In the genomic region with DNA sequence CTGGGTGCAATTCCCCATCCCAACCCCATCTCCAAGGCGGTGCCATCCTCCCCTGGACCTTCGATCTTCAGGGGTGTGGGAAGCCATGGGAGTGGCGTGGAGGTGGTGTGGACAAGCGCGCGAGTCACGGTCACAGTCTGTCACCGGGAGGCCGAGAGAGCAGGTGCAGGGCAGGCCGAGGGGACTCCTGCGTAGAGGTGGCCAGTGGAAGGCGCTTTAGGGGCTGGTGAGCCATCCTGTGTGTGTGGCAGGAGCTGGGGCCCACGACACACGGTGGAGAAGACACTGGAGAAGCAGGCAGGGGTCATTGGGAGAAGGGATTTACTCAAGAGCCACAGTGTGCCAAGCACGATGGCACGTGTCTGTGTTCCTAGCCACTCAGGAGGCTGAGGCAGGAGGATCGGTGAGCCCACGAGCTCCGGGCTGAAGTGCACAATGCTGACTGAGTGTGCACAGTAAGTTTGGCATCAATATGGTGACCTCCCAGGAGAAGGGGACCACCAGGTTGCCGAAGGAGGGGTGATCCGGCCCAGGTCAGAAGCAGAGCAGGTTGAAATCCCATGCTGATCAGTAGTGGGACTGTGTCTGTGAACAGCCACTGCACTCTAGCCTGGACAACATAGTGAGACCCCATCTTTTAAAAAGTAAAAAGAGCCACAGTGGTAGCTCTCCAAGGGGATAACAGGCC, we compare ENCODE assay signal across 16 cellular contexts.
"Had no signal": no experiment of that assay in that cellular context is flagged by ENCODE, and none has a peak within 500 bp of the region (broad histone marks: within the 10 kb centered on the region; RNA-seq: fewer than 3 reads in every experiment).

No MANE protein-coding gene starts in this region.

- H3K4me1 Mint-ChIP-seq: naive thymus-derived CD4-positive, alpha-beta T cell had no signal

- H3K4me2 ChIP-seq: hepatocyte had no signal

- H2AFZ ChIP-seq: hepatocyte had no signal

- H3K79me2 ChIP-seq: hepatocyte had no signal

- H3K27ac Mint-ChIP-seq: type B pancreatic cell had no signal

- H3K4me3 ChIP-seq: esophagus muscularis mucosa, gastrocnemius medialis, hepatocyte, right atrium auricular region, sigmoid colon, skin epidermis had no signal

- H3K27me3 Mint-ChIP-seq: type B pancreatic cell had no signal

- H3K27ac ChIP-seq: epithelial cell of prostate, esophagus muscularis mucosa, gastrocnemius medialis, hepatocyte, right atrium auricular region, sigmoid colon, skin epidermis had no signal

- DNase-seq: central memory CD4-positive, alpha-beta T cell; cortex of kidney; effector memory CD4-positive, alpha-beta T cell; gastrocnemius medialis; mammary epithelial cell; naive thymus-derived CD4-positive, alpha-beta T cell; sigmoid colon; stimulated activated CD4-positive, alpha-beta T cell treated with anti-CD3 and anti-CD28 coated beads, Interleukin-2, amount 100 ng/mL, for 48 hours; stimulated activated naive CD4-positive, alpha-beta T cell treated with Interleukin-2 at 50 U/mL for 16 hours had no signal

- H3K4me1 ChIP-seq: gastrocnemius medialis, right atrium auricular region had no signal

- ATAC-seq: gastrocnemius medialis; left lobe of liver; naive thymus-derived CD4-positive, alpha-beta T cell had no signal

- H3K36me3 Mint-ChIP-seq: naive thymus-derived CD4-positive, alpha-beta T cell; type B pancreatic cell had no signal

- H3K4me3 Mint-ChIP-seq: naive thymus-derived CD4-positive, alpha-beta T cell; type B pancreatic cell had no signal

- H3K9me3 ChIP-seq: esophagus muscularis mucosa, gastrocnemius medialis, right atrium auricular region, sigmoid colon had no signal

- H3K9me3 Mint-ChIP-seq: type B pancreatic cell had no signal

- H3K36me3 ChIP-seq: esophagus muscularis mucosa, gastrocnemius medialis, right atrium auricular region, sigmoid colon had no signal

- H3K27me3 ChIP-seq: esophagus muscularis mucosa, hepatocyte, right atrium auricular region had no signal
